In genomic region chr3:149145926-149146325, GRCh38 we compare ENCODE assay signal across 10 cellular contexts. TPM values are rescaled to one million over a fixed set of nuclear protein-coding genes. Genes with fewer than 3 reads are reported as not detected.
A peak's percentile ranks its signal among the peaks of the same experiment; 100 is the strongest.
DNase-seq lines count a peak whose midpoint lies in the region; ATAC-seq, FAIRE-seq and TF ChIP-seq lines count a peak whose summit lies in the region.
"Had no signal": no experiment of that assay in that cellular context is flagged by ENCODE, and none has a peak within 500 bp of the region (broad histone marks: within the 10 kb centered on the region; RNA-seq: fewer than 3 reads in every experiment).

No MANE protein-coding gene starts in this region.

- WGBS in aorta, 2 donors, result 96% methylated on average over 1 of the region's 1 CpG

- peak; percentile 43 for ATAC-seq in stimulated activated naive CD8-positive, alpha-beta T cell treated with anti-CD3 and anti-CD28 coated beads, Interleukin-15, Interleukin-2, amounts not matched to agents 100 U/mL and 50 U/mL, for 24 hours
- no peak for ATAC-seq in stimulated activated naive CD8-positive, alpha-beta T cell treated with anti-CD3 and anti-CD28 coated beads, Interleukin-15, amount 100 ng/mL, for 72 hours
- ATAC-seq in HG03175 (IDR thresholded peaks at IDR 0.05; ENCODE audit: unreplicated experiment), result peak; percentile 91
- ATAC-seq in activated B cell treated with CpG ODN at 0.5 μM for 24 hours (ENCODE audit: low read depth), result peak; percentile 87
- peak; percentile 15 for ATAC-seq in aorta (ENCODE audit: low FRiP score)
- ATAC-seq in activated T-cell treated with anti-CD3 and anti-CD28 coated beads, Interleukin-2, amount 50 U/mL, for 72 hours (replicated peaks in 1 of 2), result no peak

- H3K27ac Mint-ChIP-seq in stimulated activated naive CD8-positive, alpha-beta T cell treated with anti-CD3 and anti-CD28 coated beads, Interleukin-15, amount 100 ng/mL, for 72 hours, result no peak overlapping the region
- H3K27ac Mint-ChIP-seq in activated B cell treated with CpG ODN at 0.5 μM for 24 hours, result no peak overlapping the region
- H3K27ac Mint-ChIP-seq in activated T-cell treated with anti-CD3 and anti-CD28 coated beads, Interleukin-2, amount 50 U/mL, for 72 hours, result no peak overlapping the region

- H3K36me3 Mint-ChIP-seq in activated B cell treated with CpG ODN at 0.5 μM for 24 hours (ENCODE audit: low read depth), result peaks cover 34% of the 10 kb centered on the region
- peaks cover 3 to 17% of the 10 kb centered on the region in 2 donors for H3K36me3 Mint-ChIP-seq in activated T-cell treated with anti-CD3 and anti-CD28 coated beads, Interleukin-2, amount 50 U/mL, for 72 hours (ENCODE audit: insufficient read depth in 2 of 2)

- DNase-seq in stimulated activated naive CD8-positive, alpha-beta T cell treated with anti-CD3 and anti-CD28 coated beads, Interleukin-15, Interleukin-2, amounts not matched to agents 100 U/mL and 50 U/mL, for 24 hours, result no peak
- DNase-seq in stimulated activated naive CD8-positive, alpha-beta T cell treated with anti-CD3 and anti-CD28 coated beads, Interleukin-15, amount 100 ng/mL, for 72 hours, result no peak
- no peak for DNase-seq in activated B cell treated with CpG ODN at 0.5 μM for 24 hours
- no peak for DNase-seq in aorta
- DNase-seq in activated T-cell treated with anti-CD3 and anti-CD28 coated beads, Interleukin-2, amount 50 U/mL, for 72 hours, result no peak
- DNase-seq in NCI-H146 (lab: John Stamatoyannopoulos, UW), result no peak
- no peak for DNase-seq in frontal cortex (ENCODE audit: low spot score in 2 of 2)
- DNase-seq: ACHN had no signal

- H3K9me3 ChIP-seq in aorta (ENCODE audit: control insufficient read depth, low read length), result no peaks in the 10 kb centered on the region

- no peaks in the 10 kb centered on the region for H3K4me1 ChIP-seq in aorta (ENCODE audit: control insufficient read depth in 1 of 2, insufficient read depth in 2 of 2, low read length in 2 of 2)
- H3K4me1 ChIP-seq: parathyroid adenoma had no signal

- no peaks in the 10 kb centered on the region for H3K4me1 Mint-ChIP-seq in stimulated activated naive CD8-positive, alpha-beta T cell treated with anti-CD3 and anti-CD28 coated beads, Interleukin-15, amount 100 ng/mL, for 72 hours
- H3K4me1 Mint-ChIP-seq in activated B cell treated with CpG ODN at 0.5 μM for 24 hours, result peaks cover 32% of the 10 kb centered on the region
- H3K4me1 Mint-ChIP-seq in activated T-cell treated with anti-CD3 and anti-CD28 coated beads, Interleukin-2, amount 50 U/mL, for 72 hours (ENCODE audit: low read depth), result peaks cover 4% of the 10 kb centered on the region

- no peak overlapping the region for H3K4me3 ChIP-seq in aorta (ENCODE audit: low read length in 2 of 2)

- FAIRE-seq in frontal cortex (lab: Jason Lieb, UNC), result no peak

- no peak overlapping the region for H3K4me3 Mint-ChIP-seq in stimulated activated naive CD8-positive, alpha-beta T cell treated with anti-CD3 and anti-CD28 coated beads, Interleukin-15, amount 100 ng/mL, for 72 hours
- H3K4me3 Mint-ChIP-seq in activated B cell treated with CpG ODN at 0.5 μM for 24 hours, result no peak overlapping the region
- H3K4me3 Mint-ChIP-seq in activated T-cell treated with anti-CD3 and anti-CD28 coated beads, Interleukin-2, amount 50 U/mL, for 72 hours, result no peak overlapping the region

- H3K27me3 ChIP-seq in aorta (ENCODE audit: control insufficient read depth in 1 of 2, insufficient read depth in 2 of 2, low read length in 1 of 2), result no peaks in the 10 kb centered on the region

- TF ChIP-seq CTCF in activated B cell treated with CpG ODN at 0.5 μM for 24 hours (IDR thresholded peaks at IDR 0.05), result no peak

- intact Hi-C loops in activated B cell treated with CpG ODN at 0.5 μM for 24 hours (cut with micrococcal nuclease) (loop anchor here (1.0 to 10.0 kb wide), 5 partner anchors 17 to 1259 kb away; partner anchors contain the start of genes HLTF, HPS3 and TSC22D2), aorta (cut with DNase I) (no loop called here)

- H3K27ac ChIP-seq in aorta (ENCODE audit: low read depth in 1 of 2, low read length in 2 of 2), result no peak overlapping the region
- H3K27ac ChIP-seq: parathyroid adenoma had no signal

- H3K36me3 ChIP-seq in aorta (ENCODE audit: control insufficient read depth in 1 of 2, insufficient read depth in 2 of 2, low read length in 1 of 2), result peaks cover 0 to 4% of the 10 kb centered on the region in 2 donors

- CTCF ChIA-PET in activated B cell treated with CpG ODN at 0.5 μM for 24 hours (lab: Charles Lee), result interaction anchor here (0.5 to 1.7 kb wide), 5 partner anchors 16 to 130 kb away, joined by 3 to 10 read pairs (median 4); no protein-coding TSS in a partner anchor

- POLR2A ChIA-PET in activated B cell treated with CpG ODN at 0.5 μM for 24 hours (lab: Charles Lee), result interaction anchor here (0.7 to 2.6 kb wide), 5 partner anchors 16 to 101 kb away, joined by 3 to 45 read pairs (median 3); partner anchors contain the start of gene HPS3

- no peaks in the 10 kb centered on the region for H3K27me3 Mint-ChIP-seq in stimulated activated naive CD8-positive, alpha-beta T cell treated with anti-CD3 and anti-CD28 coated beads, Interleukin-15, amount 100 ng/mL, for 72 hours
- H3K27me3 Mint-ChIP-seq in activated B cell treated with CpG ODN at 0.5 μM for 24 hours, result no peaks in the 10 kb centered on the region
- H3K27me3 Mint-ChIP-seq in activated T-cell treated with anti-CD3 and anti-CD28 coated beads, Interleukin-2, amount 50 U/mL, for 72 hours (ENCODE audit: low read depth), result no peaks in the 10 kb centered on the region

- no peaks in the 10 kb centered on the region for H3K9me3 Mint-ChIP-seq in stimulated activated naive CD8-positive, alpha-beta T cell treated with anti-CD3 and anti-CD28 coated beads, Interleukin-15, amount 100 ng/mL, for 72 hours
- no peaks in the 10 kb centered on the region for H3K9me3 Mint-ChIP-seq in activated B cell treated with CpG ODN at 0.5 μM for 24 hours
- H3K9me3 Mint-ChIP-seq in activated T-cell treated with anti-CD3 and anti-CD28 coated beads, Interleukin-2, amount 50 U/mL, for 72 hours, result no peaks in the 10 kb centered on the region

RNA-seq across cellular contexts. Expression of gene HPS3, which starts 16.5 kb away (rescaled TPM):
- 30.1 and 30.5 TPM in 2 replicates for total RNA-seq in activated B cell treated with CpG ODN at 0.5 μM for 24 hours
- 10 to 100 TPM; 17.0 to 32.2 TPM for total RNA-seq in aorta
- 10 to 100 TPM; 12.3 to 14.3 TPM for polyA plus RNA-seq in aorta
- total RNA-seq in activated T-cell treated with anti-CD3 and anti-CD28 coated beads, Interleukin-2, amount 50 U/mL, for 72 hours, result 10 to 100 TPM; 18.9 to 22.2 TPM
- 22.0 TPM for total RNA-seq in frontal cortex

RNA-seq across cellular contexts. Expression of gene HLTF, which starts 59.6 kb away (rescaled TPM):
- total RNA-seq in activated B cell treated with CpG ODN at 0.5 μM for 24 hours (16.4 and 18.3 TPM in 2 replicates), aorta (10 to 100 TPM; 24.6 to 30.1 TPM), frontal cortex (117 TPM)
- polyA plus RNA-seq in aorta, result 10 to 100 TPM in 1 of 2 donors, 1 to 10 TPM in 1; 4.4 to 15.2 TPM
- 10 to 100 TPM; 28.0 to 31.9 TPM for total RNA-seq in activated T-cell treated with anti-CD3 and anti-CD28 coated beads, Interleukin-2, amount 50 U/mL, for 72 hours

Comparison
In these comparisons a context has a peak if more than half of its experiments do, and no peak if none do; other contexts are left out.
1. ATAC-seq: peak in stimulated activated naive CD8-positive, alpha-beta T cell treated with anti-CD3 and anti-CD28 coated beads, Interleukin-15, Interleukin-2, amounts not matched to agents 100 U/mL and 50 U/mL, for 24 hours (single experiment), HG03175 (single experiment), activated B cell treated with CpG ODN at 0.5 μM for 24 hours (single experiment) and aorta (single experiment); none in stimulated activated naive CD8-positive, alpha-beta T cell treated with anti-CD3 and anti-CD28 coated beads, Interleukin-15, amount 100 ng/mL, for 72 hours (single experiment) and activated T-cell treated with anti-CD3 and anti-CD28 coated beads, Interleukin-2, amount 50 U/mL, for 72 hours (0 of 2).